In the genomic region with DNA sequence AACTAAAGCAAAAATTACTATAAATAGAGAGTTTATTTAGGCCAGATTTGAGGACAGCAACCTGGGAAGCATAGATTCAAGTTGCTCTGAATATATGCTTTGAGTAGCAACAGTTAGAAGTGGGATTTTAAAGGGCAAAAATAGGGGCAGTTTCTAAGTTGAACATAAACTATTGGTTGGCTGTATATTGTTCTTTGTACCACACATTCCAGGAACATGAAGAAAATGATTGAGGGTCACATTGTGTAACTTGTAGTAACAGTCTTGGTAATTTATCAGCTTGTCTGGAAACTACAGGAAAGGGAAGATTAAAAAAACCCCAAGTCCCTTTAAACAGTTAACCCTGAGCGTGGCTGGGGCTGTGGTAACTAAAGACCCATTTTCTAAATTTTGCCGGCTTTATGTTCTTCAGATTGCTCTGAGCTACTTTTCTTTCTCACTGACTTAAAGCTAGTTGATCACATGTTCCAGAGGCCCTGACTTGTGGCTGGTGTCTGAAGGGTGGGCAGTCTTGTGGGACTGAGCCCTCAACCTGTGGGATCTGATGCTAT, we compare ENCODE assay signal across 1 cellular context.
TF ChIP-seq lines count a peak whose summit lies in the region.

No MANE protein-coding gene starts in this region.

TF ChIP-seq in liver, 16 proteins besides CTCF, POLR2A, EP300 and RAD21 (continued from another document):
- TF ChIP-seq HNF4G (IDR thresholded peaks at IDR 0.05): no peak
- TF ChIP-seq HNF4A (conservative IDR thresholded peaks at IDR 0.05): peak; percentile 55 to 70
- no peak for TF ChIP-seq YY1 (IDR thresholded peaks at IDR 0.05)
- TF ChIP-seq FOXA1 (IDR thresholded peaks at IDR 0.05): no peak
- TF ChIP-seq SP1 (IDR thresholded peaks at IDR 0.05): peak; percentile 46
- TF ChIP-seq, protein P1, sequence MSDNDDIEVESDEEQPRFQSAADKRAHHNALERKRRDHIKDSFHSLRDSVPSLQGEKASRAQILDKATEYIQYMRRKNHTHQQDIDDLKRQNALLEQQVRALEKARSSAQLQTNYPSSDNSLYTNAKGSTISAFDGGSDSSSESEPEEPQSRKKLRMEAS (IDR thresholded peaks at IDR 0.05): no peak
- TF ChIP-seq, protein P2, sequence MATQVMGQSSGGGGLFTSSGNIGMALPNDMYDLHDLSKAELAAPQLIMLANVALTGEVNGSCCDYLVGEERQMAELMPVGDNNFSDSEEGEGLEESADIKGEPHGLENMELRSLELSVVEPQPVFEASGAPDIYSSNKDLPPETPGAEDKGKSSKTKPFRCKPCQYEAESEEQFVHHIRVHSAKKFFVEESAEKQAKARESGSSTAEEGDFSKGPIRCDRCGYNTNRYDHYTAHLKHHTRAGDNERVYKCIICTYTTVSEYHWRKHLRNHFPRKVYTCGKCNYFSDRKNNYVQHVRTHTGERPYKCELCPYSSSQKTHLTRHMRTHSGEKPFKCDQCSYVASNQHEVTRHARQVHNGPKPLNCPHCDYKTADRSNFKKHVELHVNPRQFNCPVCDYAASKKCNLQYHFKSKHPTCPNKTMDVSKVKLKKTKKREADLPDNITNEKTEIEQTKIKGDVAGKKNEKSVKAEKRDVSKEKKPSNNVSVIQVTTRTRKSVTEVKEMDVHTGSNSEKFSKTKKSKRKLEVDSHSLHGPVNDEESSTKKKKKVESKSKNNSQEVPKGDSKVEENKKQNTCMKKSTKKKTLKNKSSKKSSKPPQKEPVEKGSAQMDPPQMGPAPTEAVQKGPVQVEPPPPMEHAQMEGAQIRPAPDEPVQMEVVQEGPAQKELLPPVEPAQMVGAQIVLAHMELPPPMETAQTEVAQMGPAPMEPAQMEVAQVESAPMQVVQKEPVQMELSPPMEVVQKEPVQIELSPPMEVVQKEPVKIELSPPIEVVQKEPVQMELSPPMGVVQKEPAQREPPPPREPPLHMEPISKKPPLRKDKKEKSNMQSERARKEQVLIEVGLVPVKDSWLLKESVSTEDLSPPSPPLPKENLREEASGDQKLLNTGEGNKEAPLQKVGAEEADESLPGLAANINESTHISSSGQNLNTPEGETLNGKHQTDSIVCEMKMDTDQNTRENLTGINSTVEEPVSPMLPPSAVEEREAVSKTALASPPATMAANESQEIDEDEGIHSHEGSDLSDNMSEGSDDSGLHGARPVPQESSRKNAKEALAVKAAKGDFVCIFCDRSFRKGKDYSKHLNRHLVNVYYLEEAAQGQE (IDR thresholded peaks at IDR 0.05): no peak
- TF ChIP-seq EGR1 (IDR thresholded peaks at IDR 0.05; ENCODE audit: low read depth in 2 of 2): no peak
- no peak for TF ChIP-seq NR2F2 (IDR thresholded peaks at IDR 0.05)
- no peak for TF ChIP-seq GABPA (IDR thresholded peaks at IDR 0.05 in 1 of 2, conservative IDR thresholded peaks at IDR 0.05 in 1 of 2)
- no peak for TF ChIP-seq JUND (IDR thresholded peaks at IDR 0.05)
